Comparison of ENCODE assay signal across 15 cellular contexts in the genomic region with DNA sequence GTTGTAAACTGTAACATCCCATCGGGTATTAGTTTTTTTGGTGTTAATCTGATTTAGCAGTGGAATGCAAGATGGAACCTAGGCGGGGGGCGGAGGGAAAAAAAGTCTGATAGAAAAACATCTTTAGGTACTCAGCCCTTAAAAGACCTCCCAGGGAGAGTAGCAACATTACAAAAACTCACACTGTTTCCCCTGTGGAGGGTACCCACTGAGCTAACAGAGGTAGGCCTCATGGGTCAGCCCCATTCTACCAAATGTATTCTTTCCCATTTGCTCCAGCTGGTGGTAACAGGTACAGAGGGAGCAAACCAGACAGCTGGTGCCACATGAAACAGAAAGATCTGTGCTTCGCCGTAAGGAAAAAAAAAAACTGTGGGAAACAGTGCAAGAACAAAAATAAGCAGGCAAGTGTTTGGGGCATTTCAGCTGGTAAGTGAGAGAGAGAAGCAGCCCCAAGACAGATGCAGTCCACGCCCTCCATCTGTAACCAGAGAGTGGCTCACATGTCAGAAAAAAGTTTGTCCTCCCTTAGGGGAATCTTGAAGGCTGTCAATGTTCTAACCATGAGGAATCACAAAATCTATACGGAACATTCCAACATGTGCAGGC.
A peak's percentile ranks its signal among the peaks of the same experiment; 100 is the strongest.
DNase-seq lines count a peak whose midpoint lies in the region; ATAC-seq, FAIRE-seq and TF ChIP-seq lines count a peak whose summit lies in the region.
"Had no signal": no experiment of that assay in that cellular context is flagged by ENCODE, and none has a peak within 500 bp of the region (broad histone marks: within the 10 kb centered on the region; RNA-seq: fewer than 3 reads in every experiment).

No MANE protein-coding gene starts in this region.

- TF ChIP-seq CTCF in H1 (IDR thresholded peaks at IDR 0.05; ENCODE audit: control extremely low read depth in 1 of 3, insufficient read depth in 1 of 3, low read depth in 1 of 3, low read length in 3 of 3) = no peak
- TF ChIP-seq CTCF in nephron progenitor cell (IDR thresholded peaks at IDR 0.05) = no peak
- no peak for TF ChIP-seq CTCF in endothelial cell (IDR thresholded peaks at IDR 0.05; ENCODE audit: unreplicated experiment)
- TF ChIP-seq CTCF in stomach (IDR thresholded peaks at IDR 0.05) = no peak

- H3K27me3 ChIP-seq in HUES48 (ENCODE audit: control insufficient read depth, insufficient read depth, low read length) = peaks cover 36% of the 10 kb centered on the region
- peaks cover 0 to 10% (median 2%) of the 10 kb centered on the region in 4 experiments; a peak in 3 of 7 replicates for H3K27me3 ChIP-seq in H1 (replicated peaks in 1 of 4; ENCODE audit: control insufficient read depth in 3 of 4, extremely low read depth in 1 of 4, insufficient read depth in 3 of 4, low read length in 3 of 4)
- no peaks in the 10 kb centered on the region for H3K27me3 ChIP-seq in stomach

- H2BK15ac ChIP-seq in H1 (ENCODE audit: low read length) = no peak overlapping the region

- no peak overlapping the region for H3K4ac ChIP-seq in H1 (replicated peaks; ENCODE audit: insufficient read length, low read depth, low read length)

- no peak; a peak in 1 of 4 replicates for TF ChIP-seq RAD21 in H1 (IDR thresholded peaks at IDR 0.05 in 1 of 2, conservative IDR thresholded peaks at IDR 0.05 in 1 of 2; ENCODE audit: low read depth in 2 of 2, low read length in 2 of 2)

- H3K27ac Mint-ChIP-seq in nephron progenitor cell = peak overlapping the region; percentile 90
- no peak overlapping the region for H3K27ac Mint-ChIP-seq in endothelial cell (ENCODE audit: unreplicated experiment)

- H2AK5ac ChIP-seq in H1 (ENCODE audit: low read depth, low read length) = no peak overlapping the region

- no peak overlapping the region for H4K91ac ChIP-seq in H1 (replicated peaks; ENCODE audit: insufficient read length, low read length)

- H3K27me3 Mint-ChIP-seq in nephron progenitor cell (ENCODE audit: low read depth, poor library complexity) (peaks cover 3% of the 10 kb centered on the region), endothelial cell (ENCODE audit: unreplicated experiment) (no peaks in the 10 kb centered on the region)

- H3K9ac ChIP-seq in HUES48 (ENCODE audit: low read depth, low read length) = no peak overlapping the region
- H3K9ac ChIP-seq in H1 (replicated peaks in 1 of 4; ENCODE audit: extremely low read depth in 1 of 4, low read depth in 3 of 4, low read length in 3 of 4) = no peak overlapping the region

- H3K27ac ChIP-seq in HUES48 (ENCODE audit: low read depth, low read length) (peak overlapping the region; percentile 67), H1 (ENCODE audit: low read depth, low read length) (no peak overlapping the region), stomach (no peak overlapping the region)
- H3K27ac ChIP-seq: 22Rv1 had no signal

- H3K23me2 ChIP-seq in H1 (ENCODE audit: low read depth, low read length) = no peaks in the 10 kb centered on the region

- intact Hi-C loops in stomach (cut with DNase I; ENCODE audit: low total_unique reads) = no loop called here

- H2BK20ac ChIP-seq in H1 (ENCODE audit: low read length) = 0 out of 2 replicates have a peak overlapping the region, but pooled peaks have one; percentile 36

- no peaks in the 10 kb centered on the region for H3K79me1 ChIP-seq in H1 (ENCODE audit: low read depth, low read length)

- H3K9me3 ChIP-seq in HUES48 (ENCODE audit: control insufficient read depth, insufficient read depth, low read length) = no peaks in the 10 kb centered on the region
- H3K9me3 ChIP-seq in H1 (ENCODE audit: insufficient read depth in 2 of 2, low read depth in 1 of 2, low read length in 1 of 2) = no peaks in the 10 kb centered on the region
- no peaks in the 10 kb centered on the region for H3K9me3 ChIP-seq in stomach

- ATAC-seq in GM18873 (IDR thresholded peaks at IDR 0.05; ENCODE audit: low FRiP score, unreplicated experiment) = no peak

- POLR2A ChIA-PET in H1 (lab: Charles Lee; ENCODE audit: partially characterized antibody) = interaction anchor here (0.7 to 1.0 kb wide), 2 partner anchors 81 to 142 kb away, joined by 3 to 5 read pairs; no protein-coding TSS in a partner anchor

- H3K23ac ChIP-seq in H1 (ENCODE audit: insufficient read length) = no peak overlapping the region

- no peak for TF ChIP-seq POLR2A in H1 (IDR thresholded peaks at IDR 0.05; ENCODE audit: control extremely low read depth in 1 of 2, low read depth in 2 of 2, low read length in 2 of 2)
- TF ChIP-seq POLR2A in stomach (IDR thresholded peaks at IDR 0.05) = no peak

- H3K4me1 Mint-ChIP-seq in nephron progenitor cell = peaks cover 63% of the 10 kb centered on the region
- peaks cover 4% of the 10 kb centered on the region for H3K4me1 Mint-ChIP-seq in endothelial cell (ENCODE audit: unreplicated experiment)

- peak overlapping the region; percentile 55 to 64 for H3K4me2 ChIP-seq in H1 (ENCODE audit: insufficient read depth in 1 of 2, low read depth in 2 of 2, low read length in 2 of 2)

- H4K5ac ChIP-seq in H1 (ENCODE audit: insufficient read length, low read depth, low read length) = no peak overlapping the region

- H3K4me3 ChIP-seq in HUES48 (ENCODE audit: low read depth, low read length) = peak overlapping the region; percentile 32; the same call in 1 of the 2 replicates
- H3K4me3 ChIP-seq in H1 (ENCODE audit: extremely low read depth in 1 of 4, insufficient read depth in 2 of 4, low read depth in 3 of 4, low read length in 4 of 4) = peak overlapping the region in 1 of 4 experiments; percentile 15; a peak in 1 of 8 replicates
- no peak overlapping the region for H3K4me3 ChIP-seq in stomach

- no peak overlapping the region for H3K14ac ChIP-seq in H1 (ENCODE audit: insufficient read length)

- no peaks in the 10 kb centered on the region for H3K9me3 Mint-ChIP-seq in nephron progenitor cell
- H3K9me3 Mint-ChIP-seq in endothelial cell (ENCODE audit: unreplicated experiment) = no peaks in the 10 kb centered on the region

- TF ChIP-seq EP300 in H1 (IDR thresholded peaks at IDR 0.05; ENCODE audit: borderline replicate concordance in 1 of 2, low read depth in 2 of 2, low read length in 2 of 2) (no peak), stomach (IDR thresholded peaks at IDR 0.05) (no peak)

- CTCF ChIA-PET in H1 (lab: Charles Lee; ENCODE audit: partially characterized antibody) = interaction anchor here (1.1 to 1.2 kb wide), 2 partner anchors 17 to 200 kb away, joined by 3 to 4 read pairs; no protein-coding TSS in a partner anchor

- 35% methylated on average over 7 of the region's 7 CpGs; no CpG with 5 or more reads in 1 of the 2 experiments for WGBS in H1 (ENCODE audit: extremely low coverage in 1 of 2, insufficient coverage in 1 of 2, insufficient read length in 1 of 2, insufficient replicate concordance in 2 of 2, low coverage in 1 of 2, low lambda C conversion rate in 2 of 2, missing lambda C conversion rate in 1 of 2), 2 experiments
- 83 to 94% (median 89%) methylated on average over 7 of the region's 7 CpGs for WGBS in stomach, 5 donors

- H3K56ac ChIP-seq in H1 (replicated peaks; ENCODE audit: insufficient read length, low read depth, low read length) = no peak overlapping the region

- peak overlapping the region; percentile 19; the same call in 1 of the 2 replicates for H2BK12ac ChIP-seq in H1 (ENCODE audit: low read depth, low read length)

- peak overlapping the region; percentile 1; the same call in 1 of the 2 replicates for H3K18ac ChIP-seq in H1 (ENCODE audit: extremely low read depth, low read length)

- no peaks in the 10 kb centered on the region for H3K36me3 Mint-ChIP-seq in nephron progenitor cell (ENCODE audit: low read depth)
- no peaks in the 10 kb centered on the region for H3K36me3 Mint-ChIP-seq in endothelial cell (ENCODE audit: low read depth, unreplicated experiment)

- peaks cover 38% of the 10 kb centered on the region for H3K4me1 ChIP-seq in HUES48 (ENCODE audit: control insufficient read depth, insufficient read depth, low read length)
- H3K4me1 ChIP-seq in H1 (replicated peaks in 1 of 4; ENCODE audit: control insufficient read depth in 3 of 4, insufficient read depth in 4 of 4, low read length in 3 of 4) = peaks cover 0 to 9% (median 5%) of the 10 kb centered on the region in 4 experiments; a peak in 4 of 7 replicates
- peaks cover 6 to 24% (median 9%) of the 10 kb centered on the region in 4 donors for H3K4me1 ChIP-seq in stomach

- H3K79me2 ChIP-seq in H1 (ENCODE audit: control insufficient read depth in 1 of 2, insufficient read depth in 2 of 2, low read length in 2 of 2) = no peaks in the 10 kb centered on the region

- H4K8ac ChIP-seq in H1 (ENCODE audit: extremely low read depth, insufficient read depth, low read length) = no peak overlapping the region

- no peak overlapping the region for H2BK120ac ChIP-seq in H1 (replicated peaks; ENCODE audit: low read depth, low read length)

- H3K36me3 ChIP-seq in HUES48 (ENCODE audit: control insufficient read depth, insufficient read depth, low read length) = no peaks in the 10 kb centered on the region
- no peaks in the 10 kb centered on the region for H3K36me3 ChIP-seq in H1 (ENCODE audit: control insufficient read depth in 2 of 4, insufficient read depth in 4 of 4, low read length in 3 of 4)
- H3K36me3 ChIP-seq in stomach = no peaks in the 10 kb centered on the region

- H3K4me3 Mint-ChIP-seq in nephron progenitor cell = peak overlapping the region; percentile 49
- H3K4me3 Mint-ChIP-seq in endothelial cell (ENCODE audit: unreplicated experiment) = no peak overlapping the region

- H4K20me1 ChIP-seq in H1 (replicated peaks in 1 of 2; ENCODE audit: control insufficient read depth in 1 of 2, insufficient read depth in 2 of 2, low read length in 2 of 2) = no peaks in the 10 kb centered on the region

- FAIRE-seq in H1 (lab: Jason Lieb, UNC) = peak; percentile 83
- FAIRE-seq: kidney, urothelium cell line had no signal

- H2BK5ac ChIP-seq in H1 (ENCODE audit: low read depth, low read length) = no peak overlapping the region

- peak; percentile 27 for DNase-seq in DMS 273 (lab: John Stamatoyannopoulos, UW; ENCODE audit: unreplicated experiment)
- no peak for DNase-seq in DMS 273 treated with DMSO at 0.1 percent for 48 hours (lab: John Stamatoyannopoulos, UW)
- DNase-seq in H1 (ENCODE audit: low read depth in 1 of 2, low spot score in 2 of 2) = peak in 1 of 2 experiments; percentile 53
- no peak for DNase-seq in nephron progenitor cell
- no peak for DNase-seq in endothelial cell (ENCODE audit: low spot score)
- no peak for DNase-seq in stomach
- DNase-seq: activated CD8-positive, alpha-beta memory T cell treated with anti-CD3 and anti-CD28 coated beads, Interleukin-2, amount 50 U/mL, for 4 hours; kidney; NCI-H1105 treated with DMSO at 0.1 percent for 48 hours; NCI-H510A treated with DMSO at 0.1 percent for 48 hours; stimulated activated CD4-positive, alpha-beta T cell treated with anti-CD3 and anti-CD28 coated beads, Interleukin-2, amount 100 ng/mL, for 48 hours had no signal

- no peak overlapping the region for H2AFZ ChIP-seq in H1 (ENCODE audit: low read length)

TF ChIP-seq in H1, 55 proteins besides CTCF, POLR2A, EP300 and RAD21 (continues in another document):
- peak; percentile 23; the same call in 1 of the 2 replicates for TF ChIP-seq YY1 (IDR thresholded peaks at IDR 0.05; ENCODE audit: low read depth, low read length)
